Comparison of ENCODE assay signal across 8 cellular contexts in the genomic region with DNA sequence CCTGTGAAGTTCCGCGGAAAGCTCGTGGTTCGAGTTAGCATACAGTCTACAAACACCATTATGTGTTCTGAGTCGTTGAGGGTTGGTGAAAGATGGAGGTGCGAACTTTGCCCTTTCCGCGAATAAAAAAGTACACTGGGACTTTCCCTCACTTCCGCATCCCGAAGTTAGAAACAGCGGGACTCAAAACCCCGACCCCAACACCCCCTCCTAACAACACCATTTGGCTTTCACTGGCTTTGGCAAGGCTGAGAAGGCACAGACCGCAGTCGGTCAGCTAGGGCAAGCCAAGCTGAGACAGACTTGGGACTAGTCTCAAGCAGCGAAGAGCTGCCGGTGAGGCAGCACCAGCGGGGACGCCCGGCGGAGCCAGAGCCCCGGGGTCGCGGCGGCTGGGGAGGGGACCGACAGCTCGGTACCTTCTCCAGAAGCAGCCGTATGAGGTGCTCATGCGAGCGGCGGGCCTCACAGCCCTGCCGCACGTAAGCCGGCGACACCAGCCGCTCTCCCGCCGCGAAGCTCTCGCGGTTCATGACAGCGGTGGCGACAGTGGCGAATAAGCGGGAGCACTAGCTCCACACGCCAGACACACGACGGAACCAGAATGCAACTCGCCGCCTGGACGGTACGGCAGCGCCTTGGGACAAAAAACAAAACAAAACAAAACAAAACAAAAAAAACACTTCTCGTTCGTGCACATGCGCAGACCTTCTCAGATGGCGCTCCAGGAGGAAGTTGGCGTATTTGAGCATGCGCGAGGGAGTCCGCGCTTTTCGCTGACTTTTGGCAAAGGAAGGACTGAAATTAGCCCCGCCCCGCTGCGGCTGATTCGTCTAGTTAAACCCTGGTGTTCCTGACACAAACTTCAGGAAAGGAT. TPM values are rescaled to one million over a fixed set of nuclear protein-coding genes. Genes with fewer than 3 reads are reported as not detected.
DNase-seq lines count a peak whose midpoint lies in the region; ATAC-seq, FAIRE-seq and TF ChIP-seq lines count a peak whose summit lies in the region.

SEPSECS (minus strand) TSS at position 613 of the 877 bp plus-strand sequence; CDS start at position 533, 80 bp downstream.

- no peak for FAIRE-seq in D721Med (lab: Jason Lieb, UNC)

- no peaks in the 10 kb centered on the region for H3K9me2 ChIP-seq in OCI-LY7 (ENCODE audit: insufficient read depth, low read length)

- DNase-seq in D721Med (ENCODE audit: insufficient read length, low spot score) = peak; percentile 42
- DNase-seq in HuH-7.5 (ENCODE audit: low spot score) = peak; percentile 72
- DNase-seq in OCI-LY7 (ENCODE audit: low spot score) = peak; percentile 97
- DNase-seq in activated T-cell treated with anti-CD3 and anti-CD28 coated beads for 24 hours (ENCODE audit: low read depth) = peak; percentile 93
- DNase-seq in epidermal melanocyte (ENCODE audit: insufficient read length, low spot score) = peak; percentile 65
- peak; percentile 95 for DNase-seq in middle frontal gyrus (ENCODE audit: extremely low spot score, low spot score)
- DNase-seq in stimulated activated CD8-positive, alpha-beta memory T cell treated with anti-CD3 and anti-CD28 coated beads, Interleukin-2, amount 100 ng/mL, for 48 hours (ENCODE audit: low read depth in 2 of 2) = peak; percentile 84 to 89

- H2AFZ ChIP-seq in OCI-LY7 (ENCODE audit: low read length) = peak within 1 kb of the TSS; percentile 69

- peaks cover 24% of the 10 kb centered on the region for H3K4me1 ChIP-seq in OCI-LY7 (ENCODE audit: insufficient read depth, low read length, poor library complexity, severe bottlenecking)

- no peaks in the 10 kb centered on the region for H4K20me1 ChIP-seq in OCI-LY7 (ENCODE audit: insufficient read depth, low read length)

- TF ChIP-seq CTCF in D721Med (IDR thresholded peaks at IDR 0.05; ENCODE audit: insufficient read depth, missing control alignments) (no peak), OCI-LY7 (conservative IDR thresholded peaks at IDR 0.05; ENCODE audit: low read length) (no peak)

- H3K4me3 ChIP-seq in OCI-LY7 (ENCODE audit: low read depth, low read length, poor library complexity, severe bottlenecking) = peak within 1 kb of the TSS; percentile 75

- BruUV-seq in OCI-LY7 (replicated peaks; lab: Mats Ljungman, UMichigan) = no TSS peak

- POLR2A ChIA-PET in OCI-LY7 (lab: Charles Lee) = interaction anchor here (0.5 to 2.7 kb wide), 9 partner anchors 9 to 366 kb away, joined by 3 to 18 read pairs (median 4); partner anchors contain the start of gene PI4K2B

- peaks cover 4% of the 10 kb centered on the region for H3K36me3 ChIP-seq in OCI-LY7 (ENCODE audit: insufficient read depth, low read length)

- H3K9me3 ChIP-seq in OCI-LY7 (ENCODE audit: low read length) = no peaks in the 10 kb centered on the region

- ATAC-seq in GM21526 (IDR thresholded peaks at IDR 0.05; ENCODE audit: low FRiP score, unreplicated experiment) = peak; percentile 85

- peak within 1 kb of the TSS; percentile 89 for H3K27ac ChIP-seq in OCI-LY7 (ENCODE audit: low read depth, low read length, poor library complexity, severe bottlenecking)

- peak within 1 kb of the TSS; percentile 84 for H3K4me2 ChIP-seq in OCI-LY7 (ENCODE audit: low read length)

- intact Hi-C loops in OCI-LY7 (cut with micrococcal nuclease; ENCODE audit: unreplicated experiment) = loop anchor here (1.0 to 5.0 kb wide), 4 partner anchors 75 to 575 kb away; partner anchors contain the start of genes ANAPC4, DHX15, PI4K2B and ZCCHC4

- CTCF ChIA-PET in OCI-LY7 (lab: Charles Lee; ENCODE audit: unreplicated experiment) = interaction anchor here (0.7 to 0.9 kb wide), 3 partner anchors 9 to 153 kb away, joined by 3 to 5 read pairs (median 4); partner anchors contain the start of gene ZCCHC4

- H3K79me2 ChIP-seq in OCI-LY7 (ENCODE audit: insufficient read depth, low read depth, low read length) = peaks cover 39% of the 10 kb centered on the region

RNA-seq across cellular contexts. Expression of gene SEPSECS, which starts in this region (rescaled TPM):
- 5.0 and 5.8 TPM in 2 replicates for total RNA-seq in OCI-LY7 (2014; rRNA removed; shearing (Covaris generic))
- total RNA-seq in OCI-LY7 (2022) = 13.0 and 15.9 TPM in 2 replicates

Comparison
In these comparisons a context has a peak if more than half of its experiments do, and no peak if none do; other contexts are left out.
1. Peak in every context shown above with its lines: DNase-seq, ATAC-seq, H3K4me3 ChIP-seq and H3K27ac ChIP-seq.
2. DNase-seq: peak in every context shown above with its lines; median percentile 97 in OCI-LY7; 95 in middle frontal gyrus; 93 in activated T-cell treated with anti-CD3 and anti-CD28 coated beads for 24 hours; 86 in stimulated activated CD8-positive, alpha-beta memory T cell treated with anti-CD3 and anti-CD28 coated beads, Interleukin-2, amount 100 ng/mL, for 48 hours; 72 in HuH-7.5; 65 in epidermal melanocyte; 42 in D721Med.